ENCODE assay signal across 8 cellular contexts in the genomic region with DNA sequence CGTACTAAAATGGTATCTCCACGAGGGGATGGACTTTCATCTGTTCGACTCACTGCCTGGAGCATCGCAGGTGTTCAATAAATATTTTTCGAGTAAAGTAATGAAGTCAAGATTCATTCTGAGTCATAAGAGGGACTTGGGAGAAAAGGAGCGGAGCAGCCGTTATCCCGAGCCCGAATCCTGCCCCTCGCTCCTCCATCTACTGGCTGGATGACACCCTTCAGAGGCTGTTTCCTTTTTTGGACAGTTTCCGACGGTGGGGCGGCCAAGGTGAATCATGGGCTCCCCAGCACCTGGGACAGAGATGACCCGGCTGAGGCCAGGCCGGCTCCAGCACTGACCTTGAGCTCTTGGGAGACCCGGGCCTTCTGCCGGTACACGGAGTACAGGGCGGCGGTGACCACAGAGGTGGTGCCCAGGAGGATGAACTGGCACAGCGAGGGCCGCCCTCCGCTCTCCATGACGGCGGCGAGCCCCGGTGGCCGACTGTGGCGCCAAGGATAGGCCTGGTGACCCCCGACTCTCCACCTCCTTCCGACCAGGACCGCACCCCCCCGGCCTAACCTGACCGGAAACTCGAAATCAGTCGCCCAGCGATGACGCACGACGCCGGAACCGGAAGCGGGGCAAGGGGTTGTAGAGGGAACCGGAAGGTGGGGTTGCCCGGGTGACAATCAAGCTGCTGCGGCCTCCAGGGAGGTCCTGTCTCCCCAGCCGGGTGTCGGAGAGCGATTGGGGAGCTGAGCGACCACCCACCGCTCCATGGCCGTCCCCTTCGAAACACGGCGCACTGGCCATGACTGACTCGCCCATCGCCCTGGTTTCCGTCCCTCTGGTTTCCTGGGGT. TPM values are rescaled to one million over a fixed set of nuclear protein-coding genes. Genes with fewer than 3 reads are reported as not detected.
DNase-seq lines count a peak whose midpoint lies in the region; TF ChIP-seq lines count a peak whose summit lies in the region.

A gene with protein sequence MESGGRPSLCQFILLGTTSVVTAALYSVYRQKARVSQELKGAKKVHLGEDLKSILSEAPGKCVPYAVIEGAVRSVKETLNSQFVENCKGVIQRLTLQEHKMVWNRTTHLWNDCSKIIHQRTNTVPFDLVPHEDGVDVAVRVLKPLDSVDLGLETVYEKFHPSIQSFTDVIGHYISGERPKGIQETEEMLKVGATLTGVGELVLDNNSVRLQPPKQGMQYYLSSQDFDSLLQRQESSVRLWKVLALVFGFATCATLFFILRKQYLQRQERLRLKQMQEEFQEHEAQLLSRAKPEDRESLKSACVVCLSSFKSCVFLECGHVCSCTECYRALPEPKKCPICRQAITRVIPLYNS (minus strand): TSS at position 588 of the 847 bp plus-strand sequence. CDS start 127 bp downstream, at position 461.

- DNase-seq in G401 (ENCODE audit: low spot score) (peak; percentile 94), NAMALWA (ENCODE audit: low spot score) (peak; percentile 94), SK-MEL-5 (ENCODE audit: low read depth, low spot score) (peak; percentile 91), foreskin melanocyte (peak; percentile 85), stromal cell of bone marrow (ENCODE audit: low read depth) (peak; percentile 88)
- peak; percentile 95 for DNase-seq in activated naive CD4-positive, alpha-beta T cell treated with Interleukin-2 at 50 U/mL for 16 hours

- H2AFZ ChIP-seq in neuron (ENCODE audit: low read depth, low read length): peak within 1 kb of the TSS; percentile 65

- TF ChIP-seq CTCF in HEK293 (tag by site-specific recombination; IDR thresholded peaks at IDR 0.05): peak; percentile 6; the same call in 1 of the 2 replicates

- H3K36me3 ChIP-seq in HEK293 (ENCODE audit: control insufficient read depth in 2 of 2, insufficient read depth in 1 of 2, low read length in 2 of 2): peaks cover 6 to 34% of the 10 kb centered on the region in 2 experiments; a peak in 2 of 3 replicates
- H3K36me3 ChIP-seq in neuron (ENCODE audit: insufficient read depth, low read length): peaks cover 13% of the 10 kb centered on the region

- CTCF ChIA-PET in HEK293 (lab: Yijun Ruan, JAX): interaction anchor here (0.7 to 1.6 kb wide), 5 partner anchors 14 to 567 kb away, joined by 3 to 4 read pairs (median 3); no protein-coding TSS in a partner anchor

- in situ Hi-C loops in G401 (cut with HindIII; ENCODE audit: low sequenced_read_pairs): no loop called here
- in situ Hi-C loops in SK-MEL-5 (cut with HindIII; ENCODE audit: low pct_unique_long_range_greater_than_20kb, low sequenced_read_pairs): no loop called here

- peak within 1 kb of the TSS; percentile 95 for H3K4me3 ChIP-seq in HEK293 (ENCODE audit: low read depth, low read length)
- H3K4me3 ChIP-seq in neuron (ENCODE audit: low read length): peak within 1 kb of the TSS; percentile 83

- H3K4me1 ChIP-seq in HEK293 (ENCODE audit: control insufficient read depth, insufficient read depth, low read length) (peaks cover 3% of the 10 kb centered on the region; the same call in 1 of the 2 replicates), neuron (ENCODE audit: insufficient read depth, low read length) (peaks cover 17% of the 10 kb centered on the region)

- POLR2A ChIA-PET in HEK293 (lab: Yijun Ruan, JAX): interaction anchor here (0.6 to 1.3 kb wide), 3 partner anchors 22 to 126 kb away, joined by 3 to 5 read pairs (median 4); partner anchors contain the start of gene CAMK2N1

- no peak within 1 kb of the TSS; the same call in 1 of the 2 replicates for H3K27ac ChIP-seq in HEK293 (ENCODE audit: extremely low read depth, low read depth, low read length)

- H3K9me3 ChIP-seq in HEK293 (ENCODE audit: control insufficient read depth, insufficient read depth, low read depth, low read length): no peaks in the 10 kb centered on the region
- no peaks in the 10 kb centered on the region for H3K9me3 ChIP-seq in neuron (ENCODE audit: low read length)

- peaks cover 5% of the 10 kb centered on the region for H3K27me3 ChIP-seq in neuron (ENCODE audit: insufficient read depth, low read length)

TF ChIP-seq in HEK293, 187 proteins besides CTCF, POLR2A, EP300 and RAD21 (continues in another document):
- TF ChIP-seq ZNF629 (tag by site-specific recombination; IDR thresholded peaks at IDR 0.05): peak; percentile 93
- no peak for TF ChIP-seq KLF7 (tag by site-specific recombination; IDR thresholded peaks at IDR 0.05; ENCODE audit: borderline replicate concordance)
- peak; percentile 59 for TF ChIP-seq ZNF341 (tag by site-specific recombination; IDR thresholded peaks at IDR 0.05; ENCODE audit: low read depth)
- no peak for TF ChIP-seq SCRT1 (tag by site-specific recombination; IDR thresholded peaks at IDR 0.05; ENCODE audit: borderline replicate concordance)
- TF ChIP-seq, protein P1, sequence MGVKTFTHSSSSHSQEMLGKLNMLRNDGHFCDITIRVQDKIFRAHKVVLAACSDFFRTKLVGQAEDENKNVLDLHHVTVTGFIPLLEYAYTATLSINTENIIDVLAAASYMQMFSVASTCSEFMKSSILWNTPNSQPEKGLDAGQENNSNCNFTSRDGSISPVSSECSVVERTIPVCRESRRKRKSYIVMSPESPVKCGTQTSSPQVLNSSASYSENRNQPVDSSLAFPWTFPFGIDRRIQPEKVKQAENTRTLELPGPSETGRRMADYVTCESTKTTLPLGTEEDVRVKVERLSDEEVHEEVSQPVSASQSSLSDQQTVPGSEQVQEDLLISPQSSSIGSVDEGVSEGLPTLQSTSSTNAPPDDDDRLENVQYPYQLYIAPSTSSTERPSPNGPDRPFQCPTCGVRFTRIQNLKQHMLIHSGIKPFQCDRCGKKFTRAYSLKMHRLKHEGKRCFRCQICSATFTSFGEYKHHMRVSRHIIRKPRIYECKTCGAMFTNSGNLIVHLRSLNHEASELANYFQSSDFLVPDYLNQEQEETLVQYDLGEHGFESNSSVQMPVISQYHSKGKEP (tag by site-specific recombination; IDR thresholded peaks at IDR 0.05): no peak
- TF ChIP-seq ZNF514 (tag by site-specific recombination; IDR thresholded peaks at IDR 0.05): no peak
- peak; percentile 10 for TF ChIP-seq ZBTB26 (tag by site-specific recombination; optimal IDR thresholded peaks at IDR 0.05)
- peak; percentile 40; the same call in 1 of the 2 replicates for TF ChIP-seq KLF1 (tag by site-specific recombination; IDR thresholded peaks at IDR 0.05)
- 0 out of 2 replicates have a peak, but pooled peaks have one; percentile 51 for TF ChIP-seq ZBTB10 (tag by site-specific recombination; IDR thresholded peaks at IDR 0.05)
- no peak for TF ChIP-seq ZFHX2 (tag by site-specific recombination; conservative IDR thresholded peaks at IDR 0.05)
- TF ChIP-seq ELK4 (IDR thresholded peaks at IDR 0.05; ENCODE audit: borderline replicate concordance, low read depth, low read length): peak; percentile 87; the same call in 1 of the 2 replicates
- TF ChIP-seq ZBTB7A (tag by site-specific recombination; IDR thresholded peaks at IDR 0.05; ENCODE audit: low read depth): no peak

RNA-seq across cellular contexts. Expression of the gene that starts here (rescaled TPM):
- 13.3 and 22.3 TPM in 2 replicates for total RNA-seq in G401 (2014; rRNA removed; shearing (Covaris generic))
- 23.3 and 25.5 TPM in 2 replicates for total RNA-seq in SK-MEL-5 (2014; rRNA removed; shearing (Covaris generic))
- polyA plus RNA-seq in SK-MEL-5 (2015; cell fraction: cytosol; rRNA removed): 40.9 and 48.7 TPM in 2 replicates
- polyA plus RNA-seq in SK-MEL-5 (2015; cell fraction: nucleus; rRNA removed): 9.2 and 12.8 TPM in 2 replicates
